ENCODE assay signal across 14 cellular contexts in the genomic region with DNA sequence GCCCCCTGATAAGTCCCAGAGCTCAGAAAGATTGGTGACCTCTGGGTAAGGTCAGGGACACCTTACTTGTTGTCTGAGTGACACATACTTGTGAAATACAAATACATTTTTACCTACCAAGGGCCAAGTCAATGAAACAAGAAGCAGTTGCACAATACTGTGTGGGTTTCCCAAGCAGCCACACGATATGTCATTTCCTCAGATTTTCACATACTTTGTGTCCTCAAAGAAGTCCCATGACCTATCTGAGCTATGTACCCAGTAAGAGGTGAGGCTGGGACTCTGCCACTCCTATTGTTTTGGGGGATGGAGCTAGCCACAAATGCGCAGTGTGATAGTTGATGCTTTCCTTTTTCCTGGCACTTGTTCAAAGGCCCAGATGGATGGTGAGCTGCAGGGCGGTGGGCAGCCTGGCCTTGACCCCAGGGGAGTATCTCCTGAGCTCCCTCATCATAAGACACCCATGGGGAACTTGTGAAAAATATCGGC. TPM values are rescaled to one million over a fixed set of nuclear protein-coding genes. Genes with fewer than 3 reads are reported as not detected.
DNase-seq lines count a peak whose midpoint lies in the region; ATAC-seq and TF ChIP-seq lines count a peak whose summit lies in the region.
"Had no signal": no experiment of that assay in that cellular context is flagged by ENCODE, and none has a peak within 500 bp of the region (broad histone marks: within the 10 kb centered on the region; RNA-seq: fewer than 3 reads in every experiment).

No MANE protein-coding gene starts in this region.

- peaks cover 0 to 2% (median 0%) of the 10 kb centered on the region in 5 donors for H3K36me3 Mint-ChIP-seq in naive thymus-derived CD4-positive, alpha-beta T cell
- no peaks in the 10 kb centered on the region for H3K36me3 Mint-ChIP-seq in activated naive CD4-positive, alpha-beta T cell treated with anti-CD3 and anti-CD28 coated beads, Interleukin-2, amount 10 ng/mL, durations not matched to agents 7 days and 5 days

- no peaks in the 10 kb centered on the region for H3K9me3 ChIP-seq in naive thymus-derived CD4-positive, alpha-beta T cell (ENCODE audit: control insufficient read depth in 2 of 3, low read length in 3 of 3)
- H3K9me3 ChIP-seq in gastroesophageal sphincter (no peaks in the 10 kb centered on the region), WERI-Rb-1 (ENCODE audit: severe bottlenecking) (no peaks in the 10 kb centered on the region)

- TF ChIP-seq CTCF in cardiac fibroblast (IDR thresholded peaks at IDR 0.05; ENCODE audit: low read depth, low read length) (no peak), gastroesophageal sphincter (IDR thresholded peaks at IDR 0.05) (no peak), WERI-Rb-1 (IDR thresholded peaks at IDR 0.05; ENCODE audit: low read depth, low read length) (no peak)

- H3K27ac ChIP-seq in naive thymus-derived CD4-positive, alpha-beta T cell (ENCODE audit: low read depth, low read length): no peak overlapping the region
- H3K27ac ChIP-seq in gastroesophageal sphincter (no peak overlapping the region), WERI-Rb-1 (no peak overlapping the region)

- H3K4me1 ChIP-seq in naive thymus-derived CD4-positive, alpha-beta T cell (ENCODE audit: control insufficient read depth in 2 of 2, insufficient read depth in 2 of 2, low read length in 2 of 2): peaks cover 8% of the 10 kb centered on the region in 2 donors
- peaks cover 0 to 16% (median 0%) of the 10 kb centered on the region in 3 donors for H3K4me1 ChIP-seq in gastroesophageal sphincter

- 68 to 83% methylated on average over 1 to 4 of the region's 4 CpGs for WGBS in gastroesophageal sphincter (ENCODE audit: low coverage in 1 of 2), 2 donors

- peaks cover 0 to 1% (median 0%) of the 10 kb centered on the region in 3 experiments for H3K36me3 ChIP-seq in naive thymus-derived CD4-positive, alpha-beta T cell (ENCODE audit: control insufficient read depth in 2 of 3, insufficient read depth in 3 of 3, low read length in 3 of 3)
- H3K36me3 ChIP-seq in gastroesophageal sphincter (no peaks in the 10 kb centered on the region), WERI-Rb-1 (no peaks in the 10 kb centered on the region)

- TF ChIP-seq POLR2A in gastroesophageal sphincter (IDR thresholded peaks at IDR 0.05): no peak

- H3K4me3 ChIP-seq in cardiac fibroblast (replicated peaks in 1 of 2; ENCODE audit: low read depth in 2 of 2, low read length in 2 of 2) (no peak overlapping the region), gastroesophageal sphincter (no peak overlapping the region), WERI-Rb-1 (ENCODE audit: low read depth, low read length) (no peak overlapping the region)
- H3K4me3 ChIP-seq in naive thymus-derived CD4-positive, alpha-beta T cell (ENCODE audit: low read length): no peak overlapping the region

- POLR2A ChIA-PET in naive thymus-derived CD4-positive, alpha-beta T cell (lab: Charles Lee): interaction anchor here (0.6 kb wide), 1 partner anchor 592 kb away, joined by 3 read pairs; no protein-coding TSS in a partner anchor

- peak; percentile 28 for ATAC-seq in naive thymus-derived CD4-positive, alpha-beta T cell
- ATAC-seq in HG02840 (IDR thresholded peaks at IDR 0.05; ENCODE audit: low FRiP score, unreplicated experiment) (no peak), gastroesophageal sphincter (no peak)
- ATAC-seq: activated CD8-positive, alpha-beta T cell treated with anti-CD3 and anti-CD28 coated beads, Interleukin-2, amount 10 ng/mL, durations not matched to agents 7 days and 5 days had no signal

- H3K4me3 Mint-ChIP-seq in naive thymus-derived CD4-positive, alpha-beta T cell: no peak overlapping the region
- no peak overlapping the region for H3K4me3 Mint-ChIP-seq in activated naive CD4-positive, alpha-beta T cell treated with anti-CD3 and anti-CD28 coated beads, Interleukin-2, amount 10 ng/mL, durations not matched to agents 7 days and 5 days
- H3K4me3 Mint-ChIP-seq: activated CD8-positive, alpha-beta T cell treated with anti-CD3 and anti-CD28 coated beads, Interleukin-2, amount 10 ng/mL, durations not matched to agents 7 days and 5 days had no signal

- H3K9me3 Mint-ChIP-seq in naive thymus-derived CD4-positive, alpha-beta T cell: no peaks in the 10 kb centered on the region
- H3K9me3 Mint-ChIP-seq in activated naive CD4-positive, alpha-beta T cell treated with anti-CD3 and anti-CD28 coated beads, Interleukin-2, amount 10 ng/mL, durations not matched to agents 7 days and 5 days: no peaks in the 10 kb centered on the region

- H3K27ac Mint-ChIP-seq in naive thymus-derived CD4-positive, alpha-beta T cell: no peak overlapping the region
- H3K27ac Mint-ChIP-seq in activated naive CD4-positive, alpha-beta T cell treated with anti-CD3 and anti-CD28 coated beads, Interleukin-2, amount 10 ng/mL, durations not matched to agents 7 days and 5 days: no peak overlapping the region
- H3K27ac Mint-ChIP-seq: activated CD8-positive, alpha-beta T cell treated with anti-CD3 and anti-CD28 coated beads, Interleukin-2, amount 10 ng/mL, durations not matched to agents 7 days and 5 days had no signal

- no peak for TF ChIP-seq EP300 in gastroesophageal sphincter (IDR thresholded peaks at IDR 0.05)

- peak; percentile 15 for DNase-seq in EL
- DNase-seq in MV-4-11 (lab: John Stamatoyannopoulos, UW): peak; percentile 95
- peak; percentile 81 to 92 for DNase-seq in cardiac fibroblast (ENCODE audit: low read depth in 2 of 2)
- DNase-seq in naive thymus-derived CD4-positive, alpha-beta T cell: no peak
- DNase-seq in activated naive CD4-positive, alpha-beta T cell treated with anti-CD3 and anti-CD28 coated beads, Interleukin-2, amount 10 ng/mL, durations not matched to agents 7 days and 5 days: no peak
- DNase-seq in WERI-Rb-1: no peak
- DNase-seq: activated CD8-positive, alpha-beta T cell treated with anti-CD3 and anti-CD28 coated beads, Interleukin-2, amount 10 ng/mL, durations not matched to agents 7 days and 5 days; Calu3; kidney; NCI-H446 treated with DMSO at 0.1 percent for 48 hours; stimulated activated CD4-positive, alpha-beta T cell treated with anti-CD3 and anti-CD28 coated beads, Interleukin-4, amount 100 ng/mL, for 24 hours; T-helper 1 cell had no signal

- CTCF ChIA-PET in naive thymus-derived CD4-positive, alpha-beta T cell (lab: Charles Lee): interaction anchor here (0.6 to 0.7 kb wide), 2 partner anchors 177 to 200 kb away, joined by 3 read pairs; no protein-coding TSS in a partner anchor
- CTCF ChIA-PET in activated naive CD4-positive, alpha-beta T cell treated with anti-CD3 and anti-CD28 coated beads, Interleukin-2, amount 10 ng/mL, durations not matched to agents 7 days and 5 days (lab: Charles Lee): interaction anchor here (1.1 to 2.3 kb wide), 2 partner anchors 178 to 179 kb away, joined by 3 to 11 read pairs; no protein-coding TSS in a partner anchor

- peaks cover 11 to 21% (median 16%) of the 10 kb centered on the region in 7 donors for H3K4me1 Mint-ChIP-seq in naive thymus-derived CD4-positive, alpha-beta T cell
- peaks cover 8% of the 10 kb centered on the region for H3K4me1 Mint-ChIP-seq in activated naive CD4-positive, alpha-beta T cell treated with anti-CD3 and anti-CD28 coated beads, Interleukin-2, amount 10 ng/mL, durations not matched to agents 7 days and 5 days

- intact Hi-C loops in naive thymus-derived CD4-positive, alpha-beta T cell (cut with micrococcal nuclease): no loop called here

- peaks cover 0 to 4% (median 0%) of the 10 kb centered on the region in 5 donors for H3K27me3 Mint-ChIP-seq in naive thymus-derived CD4-positive, alpha-beta T cell
- H3K27me3 Mint-ChIP-seq in activated naive CD4-positive, alpha-beta T cell treated with anti-CD3 and anti-CD28 coated beads, Interleukin-2, amount 10 ng/mL, durations not matched to agents 7 days and 5 days: peaks cover 22% of the 10 kb centered on the region

- no peaks in the 10 kb centered on the region for H3K27me3 ChIP-seq in naive thymus-derived CD4-positive, alpha-beta T cell (ENCODE audit: control insufficient read depth in 2 of 2, insufficient read depth in 2 of 2, low read length in 2 of 2)
- H3K27me3 ChIP-seq in gastroesophageal sphincter (no peaks in the 10 kb centered on the region), WERI-Rb-1 (ENCODE audit: insufficient read depth, low read depth, severe bottlenecking) (no peaks in the 10 kb centered on the region)

RNA-seq across cellular contexts. Expression of a gene that starts 4.8 kb away (rescaled TPM):
- 10 to 100 TPM; 20.2 to 37.8 (median 30.2) TPM for total RNA-seq in naive thymus-derived CD4-positive, alpha-beta T cell
- polyA plus RNA-seq in naive thymus-derived CD4-positive, alpha-beta T cell: 10 to 100 TPM; 10.8 to 11.6 TPM
- 10 to 100 TPM; 27.5 to 43.9 (median 35.8) TPM for total RNA-seq in gastroesophageal sphincter

Comparison
In these comparisons a context has a peak if more than half of its experiments do, and no peak if none do; other contexts are left out.
1. DNase-seq: peak in EL (single experiment), MV-4-11 (single experiment) and cardiac fibroblast (2 of 2); none in naive thymus-derived CD4-positive, alpha-beta T cell (0 of 9), activated naive CD4-positive, alpha-beta T cell treated with anti-CD3 and anti-CD28 coated beads, Interleukin-2, amount 10 ng/mL, durations not matched to agents 7 days and 5 days (single experiment) and WERI-Rb-1 (single experiment).